Comparison of ENCODE assay signal across 11 cellular contexts in the genomic region with DNA sequence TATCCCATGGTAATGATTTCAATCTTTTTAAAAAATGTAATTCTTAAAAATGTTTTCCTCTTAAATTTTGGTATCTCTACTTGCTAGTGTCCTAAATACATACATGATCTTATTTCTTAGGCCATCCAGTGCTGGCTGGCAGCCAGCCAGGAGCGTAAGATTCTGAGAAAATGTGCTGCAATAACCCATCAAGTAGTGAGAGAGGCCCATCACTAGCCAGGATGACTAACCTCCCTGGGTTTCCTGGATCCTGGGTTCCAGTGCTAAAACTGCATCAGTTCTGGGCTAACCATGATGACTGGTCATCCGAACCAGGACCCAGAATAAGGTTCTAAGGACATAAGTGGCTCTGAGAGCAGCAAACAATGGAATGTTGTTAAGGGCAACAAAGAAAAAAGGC. TPM values are rescaled to one million over a fixed set of nuclear protein-coding genes. Genes with fewer than 3 reads are reported as not detected.
DNase-seq lines count a peak whose midpoint lies in the region; ATAC-seq, FAIRE-seq and TF ChIP-seq lines count a peak whose summit lies in the region.
"Had no signal": no experiment of that assay in that cellular context is flagged by ENCODE, and none has a peak within 500 bp of the region (broad histone marks: within the 10 kb centered on the region; RNA-seq: fewer than 3 reads in every experiment).

No MANE protein-coding gene starts in this region.

- TF ChIP-seq CTCF in adrenal gland (IDR thresholded peaks at IDR 0.05): no peak
- no peak for TF ChIP-seq CTCF in uterus (IDR thresholded peaks at IDR 0.05)
- no peak for TF ChIP-seq CTCF in MM.1S (IDR thresholded peaks at IDR 0.05; ENCODE audit: low read length)

- H3K4me2 ChIP-seq in MM.1S (ENCODE audit: low read depth, low read length): no peak overlapping the region

- H3F3A ChIP-seq in MM.1S (ENCODE audit: insufficient read depth, low read length): no peaks in the 10 kb centered on the region

- WGBS in adrenal gland, 4 donors: 36 to 65% (median 50%) methylated on average over 2 of the region's 2 CpGs
- WGBS in small intestine, 3 donors: 53 to 59% (median 59%) methylated on average over 2 of the region's 2 CpGs

- H3K79me2 ChIP-seq in MM.1S (ENCODE audit: low read length): no peaks in the 10 kb centered on the region

- H3K4me3 ChIP-seq in adrenal gland (no peak overlapping the region), uterus (no peak overlapping the region), small intestine (ENCODE audit: low read depth in 1 of 2, low read length in 2 of 2) (no peak overlapping the region), MM.1S (ENCODE audit: low read length) (no peak overlapping the region)
- H3K4me3 ChIP-seq: HAP-1 had no signal

- DNase-seq in stimulated activated CD4-positive, alpha-beta T cell treated with anti-CD3 and anti-CD28 coated beads, Interleukin-15, amount 100 ng/mL, for 48 hours (ENCODE audit: low read depth in 2 of 2): peak; percentile 37 to 57
- DNase-seq in stimulated activated CD4-positive, alpha-beta T cell treated with anti-CD3 and anti-CD28 coated beads, Interleukin-4, amount 100 ng/mL, for 1 hour: no peak
- DNase-seq in adrenal gland: peak; percentile 44 to 91 (median 68)
- peak in 1 of 3 donors; percentile 27 for DNase-seq in immature natural killer cell
- peak; percentile 33 to 61 for DNase-seq in uterus
- DNase-seq in small intestine: no peak
- DNase-seq in MM.1S: no peak
- DNase-seq: Karpas-422, T-cell had no signal

- no peak overlapping the region for H2AFZ ChIP-seq in MM.1S (ENCODE audit: low read length)

- H3K4me1 ChIP-seq in adrenal gland (replicated peaks in 1 of 2) (peaks cover 6 to 30% of the 10 kb centered on the region in 2 donors), uterus (no peaks in the 10 kb centered on the region), small intestine (ENCODE audit: control insufficient read depth in 2 of 2, insufficient read depth in 1 of 2, low read depth in 1 of 2, low read length in 1 of 2) (peaks cover 6 to 8% of the 10 kb centered on the region in 2 donors), MM.1S (ENCODE audit: low read length) (peaks cover 3% of the 10 kb centered on the region; the same call in 1 of the 2 replicates)
- H3K4me1 ChIP-seq: HAP-1 had no signal

- H3K4me3 Mint-ChIP-seq in immature natural killer cell: peak overlapping the region in 1 of 5 donors; percentile 57
- H3K4me3 Mint-ChIP-seq: T-cell had no signal

- H4K20me1 ChIP-seq in MM.1S (ENCODE audit: insufficient read depth, low read length): no peaks in the 10 kb centered on the region

- no peaks in the 10 kb centered on the region for H3K9me3 Mint-ChIP-seq in immature natural killer cell
- H3K9me3 Mint-ChIP-seq: T-cell had no signal

- H3K27ac Mint-ChIP-seq in immature natural killer cell: peak overlapping the region; percentile 3 to 87 (median 56)

- H3K9me3 ChIP-seq in adrenal gland (replicated peaks in 1 of 3) (no peaks in the 10 kb centered on the region), uterus (no peaks in the 10 kb centered on the region), small intestine (ENCODE audit: control insufficient read depth, low read depth) (no peaks in the 10 kb centered on the region), MM.1S (replicated peaks; ENCODE audit: insufficient read depth, low read length) (no peaks in the 10 kb centered on the region)
- H3K9me3 ChIP-seq: HAP-1 had no signal

- H3K36me3 ChIP-seq in adrenal gland (replicated peaks in 1 of 2): no peaks in the 10 kb centered on the region
- no peaks in the 10 kb centered on the region for H3K36me3 ChIP-seq in uterus
- H3K36me3 ChIP-seq in small intestine (ENCODE audit: control insufficient read depth in 2 of 2, insufficient read depth in 2 of 2, low read length in 2 of 2): peaks cover 0 to 2% of the 10 kb centered on the region in 2 donors
- no peaks in the 10 kb centered on the region for H3K36me3 ChIP-seq in MM.1S (replicated peaks; ENCODE audit: insufficient read depth, low read length)
- H3K36me3 ChIP-seq: HAP-1 had no signal

- H3K9ac ChIP-seq in MM.1S (ENCODE audit: low read length): no peak overlapping the region

- ATAC-seq in GM18909 (IDR thresholded peaks at IDR 0.05; ENCODE audit: poor library complexity, unreplicated experiment): no peak
- ATAC-seq: T-cell had no signal

- no peaks in the 10 kb centered on the region for H3K9me2 ChIP-seq in MM.1S (replicated peaks; ENCODE audit: insufficient read depth, low read length)

- peaks cover 0 to 2% (median 0%) of the 10 kb centered on the region in 3 donors for H3K27me3 Mint-ChIP-seq in immature natural killer cell (ENCODE audit: low read depth in 3 of 3)
- H3K27me3 Mint-ChIP-seq: T-cell had no signal

- H3K27ac ChIP-seq in adrenal gland (peak overlapping the region in 2 of 5 donors; percentile 31 to 41), uterus (no peak overlapping the region), small intestine (ENCODE audit: low read depth in 1 of 2, low read length in 1 of 2) (no peak overlapping the region), MM.1S (ENCODE audit: low read length) (no peak overlapping the region)

- H3K27me3 ChIP-seq in adrenal gland (no peaks in the 10 kb centered on the region), uterus (no peaks in the 10 kb centered on the region), small intestine (ENCODE audit: control insufficient read depth in 2 of 2, insufficient read depth in 2 of 2, low read length in 2 of 2) (no peaks in the 10 kb centered on the region), MM.1S (replicated peaks; ENCODE audit: insufficient read depth, low read length) (no peaks in the 10 kb centered on the region)

- intact Hi-C loops in adrenal gland (cut with DNase I): no loop called here
- intact Hi-C loops in uterus (cut with DNase I; ENCODE audit: low total_unique reads): no loop called here

- FAIRE-seq in small intestine (lab: Jason Lieb, UNC): no peak

- H3K4me1 Mint-ChIP-seq in immature natural killer cell: peaks cover 23 to 35% of the 10 kb centered on the region in 2 donors

- TF ChIP-seq POLR2A in adrenal gland (IDR thresholded peaks at IDR 0.05) (no peak), uterus (IDR thresholded peaks at IDR 0.05) (no peak)

- peaks cover 10 to 33% (median 22%) of the 10 kb centered on the region in 3 donors for H3K36me3 Mint-ChIP-seq in immature natural killer cell

RNA-seq across cellular contexts. Expression of a gene that starts 15.7 kb away (rescaled TPM):
- total RNA-seq in adrenal gland (1 to 10 TPM in 5 of 8 donors, under 1 TPM in 3; 0.36 to 4.0 (median 1.4) TPM), uterus (1 to 10 TPM in 2 of 4 donors, under 1 TPM in 1, not detected in 1; 0.21 to 4.1 (median 1.5) TPM)
- polyA plus RNA-seq in adrenal gland (1 to 10 TPM in 2 of 3 donors, under 1 TPM in 1; 0.53 to 6.3 (median 4.7) TPM), immature natural killer cell (1 to 10 TPM in 1 of 3 donors, under 1 TPM in 2; 0.41 to 1.3 (median 0.52) TPM), small intestine (under 1 TPM; 0.54 to 0.89 (median 0.84) TPM)

RNA-seq across cellular contexts. Expression of a gene that starts 42.0 kb away (rescaled TPM):
- total RNA-seq in adrenal gland (100 to 1,000 TPM in 1 of 8 donors, 10 to 100 TPM in 7; 21.4 to 117 (median 46.2) TPM), uterus (10 to 100 TPM in 3 of 4 donors, not detected in 1; 10.8 to 64.7 (median 33.7) TPM)
- polyA plus RNA-seq in adrenal gland (10 to 100 TPM; 26.0 to 91.3 (median 44.2) TPM), immature natural killer cell (1,000 to 10,000 TPM; 1,092 to 2,060 (median 1,799) TPM), small intestine (10 to 100 TPM; 26.4 to 49.8 (median 33.2) TPM)

Comparison
In these comparisons a context has a peak if more than half of its experiments do, and no peak if none do; other contexts are left out.
1. DNase-seq: peak in stimulated activated CD4-positive, alpha-beta T cell treated with anti-CD3 and anti-CD28 coated beads, Interleukin-15, amount 100 ng/mL, for 48 hours (2 of 2), adrenal gland (7 of 7) and uterus (2 of 2); none in stimulated activated CD4-positive, alpha-beta T cell treated with anti-CD3 and anti-CD28 coated beads, Interleukin-4, amount 100 ng/mL, for 1 hour (single experiment), small intestine (single experiment) and MM.1S (single experiment).
2. RNA of a gene that starts 42.0 kb away (polyA plus RNA-seq): 1,092 to 2,060 TPM in immature natural killer cell; 26.0 to 91.3 TPM in adrenal gland and 26.4 to 49.8 TPM in small intestine; every median in the first group is over 10 times any median in the second.